In the genomic region with DNA sequence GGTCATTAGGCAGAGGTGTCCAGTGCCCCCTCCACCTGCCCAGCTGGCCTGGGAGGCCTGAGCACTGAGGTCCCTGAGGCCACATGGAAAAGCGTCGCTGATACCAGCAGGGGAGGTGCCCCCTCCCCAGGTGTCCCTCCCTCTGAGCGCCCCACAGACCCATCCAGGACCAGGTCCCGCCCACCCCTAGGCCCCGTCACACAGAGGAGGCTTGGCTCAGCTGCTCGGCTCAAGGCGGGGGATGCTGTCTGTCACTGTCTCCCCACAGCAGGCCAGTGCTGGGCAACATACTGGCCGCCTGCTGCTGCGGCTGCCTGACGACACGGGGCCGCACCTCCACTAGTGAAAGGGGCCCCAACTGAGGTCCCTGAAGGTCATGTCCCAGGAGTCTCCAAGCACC, we compare ENCODE assay signal across 14 cellular contexts.
DNase-seq lines count a peak whose midpoint lies in the region; ATAC-seq and TF ChIP-seq lines count a peak whose summit lies in the region.
"Had no signal": no experiment of that assay in that cellular context is flagged by ENCODE, and none has a peak within 500 bp of the region (broad histone marks: within the 10 kb centered on the region; RNA-seq: fewer than 3 reads in every experiment).

No MANE protein-coding gene starts in this region.

- DNase-seq in RWPE1 (ENCODE audit: low spot score) (no peak), left kidney (ENCODE audit: low read depth, low spot score) (peak; percentile 26), upper lobe of left lung (no peak), SK-N-SH (no peak)
- DNase-seq: ACHN; CD8-positive, alpha-beta T cell; COR-L47; DMS153; DMS79 treated with DMSO at 0.1 percent for 48 hours; EL had no signal

- H3K27me3 ChIP-seq in BLaER1 (no peaks in the 10 kb centered on the region), upper lobe of left lung (no peaks in the 10 kb centered on the region), SK-N-SH (ENCODE audit: insufficient read depth) (no peaks in the 10 kb centered on the region)

- TF ChIP-seq RAD21 in SK-N-SH (IDR thresholded peaks at IDR 0.05; ENCODE audit: low read length), result no peak

- no peak overlapping the region for H3K4me3 ChIP-seq in BLaER1
- H3K4me3 ChIP-seq in upper lobe of left lung, result no peak overlapping the region
- no peak overlapping the region for H3K4me3 ChIP-seq in SK-N-SH (ENCODE audit: low read depth in 2 of 2, low read length in 1 of 2)

- WGBS in upper lobe of left lung, 2 donors, result 84% methylated on average over 10 of the region's 12 CpGs; no CpG with 5 or more reads in 1 of the 2 donors
- WGBS in SK-N-SH (ENCODE audit: low lambda C conversion rate), result 98% methylated on average over 5 of the region's 12 CpGs

- H3K27ac ChIP-seq in BLaER1 (peak overlapping the region; percentile 90), RWPE1 (peak overlapping the region; percentile 95), upper lobe of left lung (peak overlapping the region in 3 of 4 donors; percentile 44 to 71 (median 67)), SK-N-SH (ENCODE audit: low read depth in 2 of 2, low read length in 1 of 2) (peak overlapping the region in 1 of 2 experiments; percentile 19; a peak in 1 of 4 replicates)

- TF ChIP-seq CTCF in RWPE1 (conservative IDR thresholded peaks at IDR 0.05; ENCODE audit: low read depth) (no peak), upper lobe of left lung (IDR thresholded peaks at IDR 0.05) (no peak), SK-N-SH (IDR thresholded peaks at IDR 0.05) (no peak)

- peaks cover 19% of the 10 kb centered on the region; the same call in 1 of the 2 replicates for H3K36me3 ChIP-seq in BLaER1
- no peaks in the 10 kb centered on the region for H3K36me3 ChIP-seq in upper lobe of left lung
- H3K36me3 ChIP-seq in SK-N-SH (replicated peaks in 1 of 2; ENCODE audit: control insufficient read depth in 1 of 2, insufficient read depth in 2 of 2, low read length in 1 of 2), result no peaks in the 10 kb centered on the region

- H3K9ac ChIP-seq in BLaER1, result peak overlapping the region; percentile 60; the same call in 1 of the 2 replicates
- H3K9ac ChIP-seq in SK-N-SH, result no peak overlapping the region

- peak overlapping the region; percentile 96 for H3K4me2 ChIP-seq in BLaER1
- H3K4me2 ChIP-seq in SK-N-SH, result no peak overlapping the region

- ATAC-seq in upper lobe of left lung (ENCODE audit: low FRiP score in 2 of 2) (no peak), HG03460 (IDR thresholded peaks at IDR 0.05; ENCODE audit: unreplicated experiment) (no peak), HG02885 (IDR thresholded peaks at IDR 0.05; ENCODE audit: poor library complexity, unreplicated experiment) (no peak)
- ATAC-seq: CD8-positive, alpha-beta T cell; HCT116 had no signal

- CTCF ChIA-PET in RWPE1 (lab: Yijun Ruan, JAX) (interaction anchor here (0.6 kb wide), 1 partner anchor 10 kb away, joined by 4 read pairs; no protein-coding TSS in a partner anchor), SK-N-SH (lab: Yijun Ruan, JAX) (no interaction called here)

- H2AFZ ChIP-seq in SK-N-SH (ENCODE audit: low read depth), result no peak overlapping the region

- H3K79me2 ChIP-seq in SK-N-SH (ENCODE audit: insufficient read depth), result peaks cover 99% of the 10 kb centered on the region

- H3K4me1 ChIP-seq in BLaER1 (peaks cover 79% of the 10 kb centered on the region), upper lobe of left lung (peaks cover 20 to 39% (median 26%) of the 10 kb centered on the region in 4 donors), SK-N-SH (ENCODE audit: control insufficient read depth in 1 of 2, insufficient read depth in 2 of 2, low read depth in 1 of 2, low read length in 1 of 2) (peaks cover 0 to 23% of the 10 kb centered on the region in 2 experiments; a peak in 1 of 4 replicates)

- H4K20me1 ChIP-seq in BLaER1 (no peaks in the 10 kb centered on the region), SK-N-SH (ENCODE audit: insufficient read depth) (peaks cover 74% of the 10 kb centered on the region)

- TF ChIP-seq EP300 in upper lobe of left lung (IDR thresholded peaks at IDR 0.05), result no peak
- no peak for TF ChIP-seq EP300 in SK-N-SH (IDR thresholded peaks at IDR 0.05; ENCODE audit: borderline replicate concordance in 1 of 2, low read depth in 1 of 2, low read length in 1 of 2)

- no peaks in the 10 kb centered on the region for H3K9me2 ChIP-seq in SK-N-SH

- no peak for TF ChIP-seq POLR2A in upper lobe of left lung (IDR thresholded peaks at IDR 0.05)

- POLR2A ChIA-PET in RWPE1 (lab: Yijun Ruan, JAX; ENCODE audit: low non-redundant PET), result no interaction called here
- POLR2A ChIA-PET in SK-N-SH (lab: Yijun Ruan, JAX), result no interaction called here

- no peaks in the 10 kb centered on the region for H3K9me3 ChIP-seq in BLaER1
- no peaks in the 10 kb centered on the region for H3K9me3 ChIP-seq in upper lobe of left lung
- no peaks in the 10 kb centered on the region for H3K9me3 ChIP-seq in SK-N-SH

- no peaks in the 10 kb centered on the region for H3F3A ChIP-seq in SK-N-SH (replicated peaks; ENCODE audit: insufficient read depth)

TF ChIP-seq in SK-N-SH, 30 proteins besides CTCF, POLR2A, EP300 and RAD21:
- TF ChIP-seq RFX5 (IDR thresholded peaks at IDR 0.05; ENCODE audit: low read length) (no peak), MAX (IDR thresholded peaks at IDR 0.05; ENCODE audit: low read depth) (no peak), MXI1 (IDR thresholded peaks at IDR 0.05; ENCODE audit: low read depth, low read length) (no peak), TCF12 (IDR thresholded peaks at IDR 0.05) (no peak), PBX3 (IDR thresholded peaks at IDR 0.05) (no peak), FOXJ3 (CRISPR knock-in tag; IDR thresholded peaks at IDR 0.05) (no peak), SIN3A (IDR thresholded peaks at IDR 0.05; ENCODE audit: borderline replicate concordance, low read depth, low read length) (no peak), GATA2 (CRISPR knock-in tag; IDR thresholded peaks at IDR 0.05) (no peak), REST (IDR thresholded peaks at IDR 0.05; ENCODE audit: low read depth, low read length) (no peak), GABPA (IDR thresholded peaks at IDR 0.05; ENCODE audit: low read depth) (no peak), YY1 (IDR thresholded peaks at IDR 0.05; ENCODE audit: low read depth) (no peak), SMC3 (IDR thresholded peaks at IDR 0.05; ENCODE audit: low read depth, low read length) (no peak), FOSL2 (IDR thresholded peaks at IDR 0.05; ENCODE audit: borderline replicate concordance, low read depth) (no peak), RCOR1 (IDR thresholded peaks at IDR 0.05; ENCODE audit: low read length) (no peak)
